Comparison of ENCODE assay signal across 14 cellular contexts in the genomic region with DNA sequence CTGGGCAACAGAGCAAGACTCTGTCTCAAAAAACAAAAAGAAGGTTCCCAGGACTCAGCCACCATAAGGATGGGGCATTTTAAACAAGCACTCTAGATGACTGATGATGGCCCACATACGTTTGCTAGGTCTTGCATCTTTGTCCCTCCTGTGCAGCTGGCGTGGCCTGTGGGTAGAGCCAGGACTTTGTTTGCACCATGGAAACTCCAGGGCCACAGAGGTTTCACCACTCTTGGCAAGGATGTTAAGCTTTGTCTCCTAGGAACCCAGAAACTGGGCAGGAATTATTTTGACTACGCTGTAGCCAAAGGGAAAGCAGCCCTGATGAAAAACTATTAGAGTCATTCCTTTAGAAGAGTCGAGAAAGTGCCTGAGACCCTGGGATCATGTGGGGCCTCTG. TPM values are rescaled to one million over a fixed set of nuclear protein-coding genes. Genes with fewer than 3 reads are reported as not detected.
DNase-seq lines count a peak whose midpoint lies in the region; ATAC-seq and TF ChIP-seq lines count a peak whose summit lies in the region.
"Had no signal": no experiment of that assay in that cellular context is flagged by ENCODE, and none has a peak within 500 bp of the region (broad histone marks: within the 10 kb centered on the region; RNA-seq: fewer than 3 reads in every experiment).

No MANE protein-coding gene starts in this region.

- TF ChIP-seq CTCF in heart right ventricle (IDR thresholded peaks at IDR 0.05): no peak
- TF ChIP-seq CTCF in osteoblast (IDR thresholded peaks at IDR 0.05; ENCODE audit: extremely low read depth, low read depth, low read length): no peak

- no peaks in the 10 kb centered on the region for H4K20me1 ChIP-seq in osteoblast (ENCODE audit: insufficient read depth, low read length)

- no peak overlapping the region for H3K27ac Mint-ChIP-seq in activated naive CD4-positive, alpha-beta T cell treated with anti-CD3 and anti-CD28 coated beads, Interleukin-2, amount 50 U/mL, for 72 hours
- H3K27ac Mint-ChIP-seq: activated T-helper 17 cell treated with anti-CD3 and anti-CD28 coated beads, Interleukin-2, amount 50 U/mL, for 72 hours; T-helper 1 cell treated with Interleukin-12 subunit alpha and Interleukin-12 subunit beta and Interleukin-4 antibody, amounts not matched to agents 30 μg/mL and 1 μg/mL, for 36 hours had no signal

- H3K27ac ChIP-seq in heart right ventricle (peak overlapping the region in 7 of 10 donors; percentile 0 to 68 (median 17)), osteoblast (ENCODE audit: low read depth, low read length) (no peak overlapping the region)
- H3K27ac ChIP-seq: cardiac muscle cell, epithelial cell of prostate had no signal

- no peak overlapping the region for H2AFZ ChIP-seq in osteoblast (ENCODE audit: low read length)

- DNase-seq in AG08395 (ENCODE audit: low spot score) (peak; percentile 80), anterior cingulate cortex (lab: John Stamatoyannopoulos, UW) (peak in 33 of 58 donors; percentile 8 to 75 (median 30)), heart right ventricle (peak; percentile 61 to 63), osteoblast (ENCODE audit: insufficient read length, low spot score, missing footprints) (peak; percentile 72), DMS79 treated with DMSO at 0.1 percent for 48 hours (lab: John Stamatoyannopoulos, UW) (no peak), NCI-H1048 (lab: John Stamatoyannopoulos, UW) (no peak)
- no peak for DNase-seq in activated naive CD4-positive, alpha-beta T cell treated with anti-CD3 and anti-CD28 coated beads, Interleukin-2, amount 50 U/mL, for 72 hours (ENCODE audit: low spot score in 2 of 2)
- DNase-seq: activated CD4-positive, alpha-beta T cell treated with anti-CD3 and anti-CD28 coated beads, Interleukin-2, amount 50 U/mL, for 1 hour; OCI-M1 had no signal

- ATAC-seq in heart right ventricle: peak; percentile 56 to 95 (median 81)
- ATAC-seq in GM18909 (IDR thresholded peaks at IDR 0.05; ENCODE audit: poor library complexity, unreplicated experiment): no peak
- no peak for ATAC-seq in activated naive CD4-positive, alpha-beta T cell treated with anti-CD3 and anti-CD28 coated beads, Interleukin-2, amount 50 U/mL, for 72 hours
- ATAC-seq: activated T-helper 17 cell treated with anti-CD3 and anti-CD28 coated beads, Interleukin-2, amount 50 U/mL, for 72 hours had no signal

- 27 to 41% methylated on average over 4 of the region's 4 CpGs for WGBS in heart right ventricle, 2 donors

- no peaks in the 10 kb centered on the region for H3K9me3 Mint-ChIP-seq in activated naive CD4-positive, alpha-beta T cell treated with anti-CD3 and anti-CD28 coated beads, Interleukin-2, amount 50 U/mL, for 72 hours
- H3K9me3 Mint-ChIP-seq: activated T-helper 17 cell treated with anti-CD3 and anti-CD28 coated beads, Interleukin-2, amount 50 U/mL, for 72 hours; T-helper 1 cell treated with Interleukin-12 subunit alpha and Interleukin-12 subunit beta and Interleukin-4 antibody, amounts not matched to agents 30 μg/mL and 1 μg/mL, for 36 hours had no signal

- H3K4me2 ChIP-seq in osteoblast (ENCODE audit: insufficient read depth, low read length): no peak overlapping the region

- no peaks in the 10 kb centered on the region for H3K36me3 ChIP-seq in heart right ventricle
- no peaks in the 10 kb centered on the region for H3K36me3 ChIP-seq in osteoblast (ENCODE audit: insufficient read depth, low read length)
- H3K36me3 ChIP-seq: cardiac muscle cell had no signal

- no peaks in the 10 kb centered on the region for H3K9me3 ChIP-seq in heart right ventricle
- H3K9me3 ChIP-seq in osteoblast (ENCODE audit: low read depth, low read length): no peaks in the 10 kb centered on the region

- intact Hi-C loops in heart right ventricle (cut with DNase I): loop anchor here in 1 of 10 donors (5.0 kb wide), 1 partner anchor 43 kb away; no protein-coding TSS in a partner anchor

- H3K36me3 Mint-ChIP-seq in activated naive CD4-positive, alpha-beta T cell treated with anti-CD3 and anti-CD28 coated beads, Interleukin-2, amount 50 U/mL, for 72 hours: no peaks in the 10 kb centered on the region

- H3K4me3 ChIP-seq in heart right ventricle: no peak overlapping the region
- no peak overlapping the region for H3K4me3 ChIP-seq in osteoblast (ENCODE audit: insufficient read depth, low read length)
- H3K4me3 ChIP-seq: cardiac muscle cell had no signal

- no peaks in the 10 kb centered on the region for H3K27me3 ChIP-seq in heart right ventricle
- no peaks in the 10 kb centered on the region for H3K27me3 ChIP-seq in osteoblast (ENCODE audit: insufficient read depth, low read length)
- H3K27me3 ChIP-seq: cardiac muscle cell had no signal

- H3K4me1 ChIP-seq in heart right ventricle: peaks cover 8 to 34% (median 20%) of the 10 kb centered on the region in 9 donors
- H3K4me1 ChIP-seq in osteoblast (ENCODE audit: insufficient read depth, low read length): peaks cover 8% of the 10 kb centered on the region

- no peaks in the 10 kb centered on the region for H3K79me2 ChIP-seq in osteoblast (ENCODE audit: insufficient read depth, low read length)

RNA-seq across cellular contexts. Expression of gene CALM2, which starts 54.1 kb away (rescaled TPM):
- total RNA-seq in heart right ventricle (100 to 1,000 TPM; 364 to 750 (median 453) TPM), osteoblast (548 and 592 TPM in 2 replicates)
- 100 to 1,000 TPM; 362 to 367 TPM for polyA plus RNA-seq in heart right ventricle
- 100 to 1,000 TPM; 327 to 430 TPM for total RNA-seq in activated naive CD4-positive, alpha-beta T cell treated with anti-CD3 and anti-CD28 coated beads, Interleukin-2, amount 50 U/mL, for 72 hours

Comparison
In these comparisons a context has a peak if more than half of its experiments do, and no peak if none do; other contexts are left out.
1. DNase-seq: peak in AG08395 (single experiment), anterior cingulate cortex (33 of 58), heart right ventricle (2 of 2) and osteoblast (single experiment); none in DMS79 treated with DMSO at 0.1 percent for 48 hours (single experiment), NCI-H1048 (single experiment) and activated naive CD4-positive, alpha-beta T cell treated with anti-CD3 and anti-CD28 coated beads, Interleukin-2, amount 50 U/mL, for 72 hours (0 of 2).
2. ATAC-seq: peak in heart right ventricle (8 of 8); none in GM18909 (single experiment) and activated naive CD4-positive, alpha-beta T cell treated with anti-CD3 and anti-CD28 coated beads, Interleukin-2, amount 50 U/mL, for 72 hours (0 of 2).